In the genomic region with DNA sequence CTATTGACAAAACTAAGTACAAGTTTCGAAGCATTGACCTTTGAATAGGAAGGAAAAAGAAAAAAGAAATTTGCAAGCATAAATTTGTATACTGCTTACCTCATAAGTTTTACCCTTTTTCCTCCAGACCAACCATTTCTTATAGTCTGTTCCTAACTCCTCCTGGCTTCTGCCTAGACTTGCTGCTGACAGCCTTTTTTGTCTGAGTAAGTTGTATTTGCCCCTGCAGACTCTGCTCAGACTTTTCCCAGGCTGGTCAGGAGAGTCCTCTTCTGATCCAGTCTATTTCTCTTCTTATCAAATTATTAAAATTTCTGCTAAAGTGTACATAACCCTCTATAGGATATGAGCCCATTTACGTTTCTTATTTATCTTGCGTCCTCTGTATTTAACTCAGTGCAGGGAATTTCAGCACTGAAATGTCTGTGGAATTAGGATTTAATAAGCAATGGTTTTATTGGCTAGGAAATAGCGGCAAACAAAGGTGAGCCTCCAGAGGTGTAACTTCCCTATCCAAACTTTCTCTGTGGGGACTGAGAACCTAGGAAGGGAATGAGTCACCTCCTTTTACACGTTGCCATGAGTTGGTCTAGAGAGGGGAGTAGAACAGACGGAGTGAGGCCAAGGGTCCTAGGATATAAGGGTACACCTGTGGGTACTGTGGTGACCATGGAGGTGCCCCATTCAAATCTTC, we compare ENCODE assay signal across 1 cellular context.
TF ChIP-seq lines count a peak whose summit lies in the region.

No MANE protein-coding gene starts in this region.

TF ChIP-seq in endothelial cell of umbilical vein, 7 proteins besides CTCF, POLR2A, EP300 and RAD21 (continued from another document):
- TF ChIP-seq MAX (IDR thresholded peaks at IDR 0.05; ENCODE audit: insufficient read depth, insufficient read length): no peak
